Comparison of ENCODE assay signal across 9 cellular contexts in genomic region chr9:120892748-120893584, GRCh38. TPM values are rescaled to one million over a fixed set of nuclear protein-coding genes. Genes with fewer than 3 reads are reported as not detected.
DNase-seq lines count a peak whose midpoint lies in the region; ATAC-seq and TF ChIP-seq lines count a peak whose summit lies in the region.
"Had no signal": no experiment of that assay in that cellular context is flagged by ENCODE, and none has a peak within 500 bp of the region (broad histone marks: within the 10 kb centered on the region; RNA-seq: fewer than 3 reads in every experiment).

No MANE protein-coding gene starts in this region.

- no peaks in the 10 kb centered on the region for H3K23me2 ChIP-seq in H9 (ENCODE audit: insufficient read length, low read depth, low read length, poor library complexity, severe bottlenecking)

- no peak overlapping the region for H3K4ac ChIP-seq in H9 (ENCODE audit: low read depth, low read length)

- no peak overlapping the region for H3T11ph ChIP-seq in H9 (ENCODE audit: low read length)

- POLR2A ChIA-PET in RWPE1 (lab: Yijun Ruan, JAX; ENCODE audit: low non-redundant PET), result no interaction called here
- POLR2A ChIA-PET in activated naive CD8-positive, alpha-beta T cell treated with anti-CD3 and anti-CD28 coated beads, Interleukin-2, amount 10 ng/mL, durations not matched to agents 7 days and 5 days (lab: Charles Lee), result interaction anchor here (1.1 to 7.0 kb wide), 9 partner anchors 10 to 39 kb away, joined by 4 to 210 read pairs (median 27); partner anchors contain the start of genes PHF19 and TRAF1

- no peaks in the 10 kb centered on the region; the same call in 1 of the 2 replicates for H3K4me1 ChIP-seq in H9 (ENCODE audit: insufficient read depth, low read length)

- no peak overlapping the region for H2AFZ ChIP-seq in H9 (ENCODE audit: low read length)

- H2AK5ac ChIP-seq in H9 (ENCODE audit: insufficient read length, low read length), result no peak overlapping the region

- H3K56ac ChIP-seq in H9 (ENCODE audit: insufficient read length, low read depth, low read length), result no peak overlapping the region

- H4K91ac ChIP-seq in H9 (ENCODE audit: insufficient read length, low read depth, low read length), result no peak overlapping the region

- peaks cover 73% of the 10 kb centered on the region for H3K4me1 Mint-ChIP-seq in activated naive CD8-positive, alpha-beta T cell treated with anti-CD3 and anti-CD28 coated beads, Interleukin-2, amount 10 ng/mL, durations not matched to agents 7 days and 5 days
- peaks cover 44 to 65% (median 53%) of the 10 kb centered on the region in 3 donors for H3K4me1 Mint-ChIP-seq in naive B cell
- H3K4me1 Mint-ChIP-seq in H9, result peaks cover 12 to 25% of the 10 kb centered on the region in 2 experiments

- no CpG with 5 or more reads among the region's 5 CpGs for WGBS in H9 (ENCODE audit: extremely low coverage, insufficient read length, low lambda C conversion rate)

- no peak overlapping the region for H2BK12ac ChIP-seq in H9 (ENCODE audit: insufficient read length, low read depth, low read length)

- peak overlapping the region; percentile 98 for H3K27ac Mint-ChIP-seq in activated naive CD8-positive, alpha-beta T cell treated with anti-CD3 and anti-CD28 coated beads, Interleukin-2, amount 10 ng/mL, durations not matched to agents 7 days and 5 days
- H3K27ac Mint-ChIP-seq in naive B cell (peak overlapping the region; percentile 31 to 89 (median 79)), H9 (no peak overlapping the region)

- H3K27ac ChIP-seq in RWPE1 (no peak overlapping the region), H9 (ENCODE audit: insufficient read length, low read depth, low read length) (no peak overlapping the region)

- peak overlapping the region; percentile 79 for H3K4me3 Mint-ChIP-seq in activated naive CD8-positive, alpha-beta T cell treated with anti-CD3 and anti-CD28 coated beads, Interleukin-2, amount 10 ng/mL, durations not matched to agents 7 days and 5 days
- peak overlapping the region; percentile 2 to 87 (median 67) for H3K4me3 Mint-ChIP-seq in naive B cell
- H3K4me3 Mint-ChIP-seq in H9, result no peak overlapping the region
- H3K4me3 Mint-ChIP-seq: neural crest cell had no signal

- H2BK5ac ChIP-seq in H9 (ENCODE audit: insufficient read length, low read length), result no peak overlapping the region

- CTCF ChIA-PET in RWPE1 (lab: Yijun Ruan, JAX), result interaction anchor here (0.5 to 0.6 kb wide), 2 partner anchors 59 to 188 kb away, joined by 3 to 4 read pairs; no protein-coding TSS in a partner anchor

- ATAC-seq in GM19467 (IDR thresholded peaks at IDR 0.05; ENCODE audit: unreplicated experiment) (peak; percentile 55), HG03469 (IDR thresholded peaks at IDR 0.05; ENCODE audit: unreplicated experiment) (peak; percentile 47), naive B cell (ENCODE audit: low read depth in 2 of 2) (peak; percentile 92 to 93), left ventricle myocardium superior (no peak)
- ATAC-seq in activated naive CD8-positive, alpha-beta T cell treated with anti-CD3 and anti-CD28 coated beads, Interleukin-2, amount 10 ng/mL, durations not matched to agents 7 days and 5 days (ENCODE audit: low read depth), result peak; percentile 44

- no peaks in the 10 kb centered on the region for H3K27me3 Mint-ChIP-seq in activated naive CD8-positive, alpha-beta T cell treated with anti-CD3 and anti-CD28 coated beads, Interleukin-2, amount 10 ng/mL, durations not matched to agents 7 days and 5 days
- H3K27me3 Mint-ChIP-seq in naive B cell, result no peaks in the 10 kb centered on the region
- H3K27me3 Mint-ChIP-seq in H9 (ENCODE audit: low read depth), result peaks cover 15% of the 10 kb centered on the region

- H4K5ac ChIP-seq in H9 (ENCODE audit: insufficient read length, low read depth, low read length), result no peak overlapping the region

- H4K8ac ChIP-seq in H9 (replicated peaks; ENCODE audit: insufficient read length, low read depth, low read length), result no peak overlapping the region

- no peaks in the 10 kb centered on the region for H3K27me3 ChIP-seq in H9 (ENCODE audit: insufficient read depth, low read length)

- no peaks in the 10 kb centered on the region for H4K20me1 ChIP-seq in H9 (ENCODE audit: control insufficient read depth, insufficient read depth, insufficient read length)

- DNase-seq in DMS53 treated with DMSO at 0.1 percent for 48 hours (lab: John Stamatoyannopoulos, UW; ENCODE audit: unreplicated experiment), result peak; percentile 29
- peak; percentile 78 for DNase-seq in RWPE1 (ENCODE audit: low spot score)
- DNase-seq in activated naive CD8-positive, alpha-beta T cell treated with anti-CD3 and anti-CD28 coated beads, Interleukin-2, amount 10 ng/mL, durations not matched to agents 7 days and 5 days, result peak; percentile 39
- DNase-seq in naive B cell, result peak; percentile 72
- no peak for DNase-seq in left ventricle myocardium superior
- no peak for DNase-seq in H9

- no peak overlapping the region for H2BK15ac ChIP-seq in H9 (ENCODE audit: low read depth, low read length)

- H3K9me3 Mint-ChIP-seq in activated naive CD8-positive, alpha-beta T cell treated with anti-CD3 and anti-CD28 coated beads, Interleukin-2, amount 10 ng/mL, durations not matched to agents 7 days and 5 days, result no peaks in the 10 kb centered on the region
- H3K9me3 Mint-ChIP-seq in naive B cell (no peaks in the 10 kb centered on the region), H9 (no peaks in the 10 kb centered on the region)
- H3K9me3 Mint-ChIP-seq: neural crest cell had no signal

- H3K14ac ChIP-seq in H9 (ENCODE audit: insufficient read depth, low read length), result no peak overlapping the region

- H2BK20ac ChIP-seq in H9 (ENCODE audit: low read depth, low read length, poor library complexity, severe bottlenecking), result no peak overlapping the region

- TF ChIP-seq CTCF in RWPE1 (conservative IDR thresholded peaks at IDR 0.05; ENCODE audit: low read depth) (no peak), H9 (conservative IDR thresholded peaks at IDR 0.05) (no peak)

- H3K23ac ChIP-seq in H9 (ENCODE audit: insufficient read length, low read depth, low read length), result no peak overlapping the region

- H3K9me3 ChIP-seq in H9 (ENCODE audit: control insufficient read depth, low read depth, low read length), result no peaks in the 10 kb centered on the region

- no peaks in the 10 kb centered on the region for H3K79me1 ChIP-seq in H9 (ENCODE audit: insufficient read depth, low read depth, low read length, poor library complexity, severe bottlenecking)

- no peaks in the 10 kb centered on the region for H3K79me2 ChIP-seq in H9 (ENCODE audit: insufficient read depth, low read length)

- intact Hi-C loops in left ventricle myocardium superior (cut with micrococcal nuclease), result no loop called here

- H3K9ac ChIP-seq in H9 (ENCODE audit: extremely low read depth, insufficient read length, low read length), result no peak overlapping the region

- H3K18ac ChIP-seq in H9 (ENCODE audit: insufficient read length, low read depth, low read length), result no peak overlapping the region

- no peak overlapping the region for H2BK120ac ChIP-seq in H9 (ENCODE audit: low read depth, low read length, poor library complexity, severe bottlenecking)

- H3K36me3 Mint-ChIP-seq in activated naive CD8-positive, alpha-beta T cell treated with anti-CD3 and anti-CD28 coated beads, Interleukin-2, amount 10 ng/mL, durations not matched to agents 7 days and 5 days, result peaks cover 7% of the 10 kb centered on the region
- no peaks in the 10 kb centered on the region for H3K36me3 Mint-ChIP-seq in naive B cell
- no peaks in the 10 kb centered on the region for H3K36me3 Mint-ChIP-seq in H9 (ENCODE audit: insufficient read depth in 1 of 3, low read depth in 3 of 3)

- H3K4me2 ChIP-seq in H9 (ENCODE audit: insufficient read depth, insufficient read length, low read length), result no peak overlapping the region

RNA-seq across cellular contexts. Expression of gene PHF19, which starts 16.0 kb away (rescaled TPM):
- total RNA-seq in activated naive CD8-positive, alpha-beta T cell treated with anti-CD3 and anti-CD28 coated beads, Interleukin-2, amount 10 ng/mL, durations not matched to agents 7 days and 5 days, result 100 to 1,000 TPM; 248 to 253 TPM
- 1 to 10 TPM in 5 of 6 donors, under 1 TPM in 1; 0.26 to 5.4 (median 3.5) TPM for polyA plus RNA-seq in naive B cell (ENCODE audit: low read depth in 6 of 6)
- 9.5 TPM for total RNA-seq in left ventricle myocardium superior
- 66.7 and 66.8 TPM in 2 replicates for total RNA-seq in H9 (2021)

RNA-seq across cellular contexts. Expression of gene TRAF1, which starts 33.6 kb away (rescaled TPM):
- 100 to 1,000 TPM in 1 of 2 experiments, 10 to 100 TPM in 1; 97.1 to 102 TPM for total RNA-seq in activated naive CD8-positive, alpha-beta T cell treated with anti-CD3 and anti-CD28 coated beads, Interleukin-2, amount 10 ng/mL, durations not matched to agents 7 days and 5 days
- polyA plus RNA-seq in naive B cell (ENCODE audit: low read depth in 6 of 6), result under 1 TPM; 0.34 to 0.97 (median 0.72) TPM
- total RNA-seq in left ventricle myocardium superior, result 2.4 TPM
- total RNA-seq in H9 (2021), result 1.4 and 1.5 TPM in 2 replicates

RNA-seq across cellular contexts. Expression of gene PSMD5, which starts 50.2 kb away (rescaled TPM):
- 10 to 100 TPM; 42.6 to 57.4 TPM for total RNA-seq in activated naive CD8-positive, alpha-beta T cell treated with anti-CD3 and anti-CD28 coated beads, Interleukin-2, amount 10 ng/mL, durations not matched to agents 7 days and 5 days
- 10 to 100 TPM in 5 of 6 donors, 1 to 10 TPM in 1; 3.6 to 22.8 (median 17.4) TPM for polyA plus RNA-seq in naive B cell (ENCODE audit: low read depth in 6 of 6)
- total RNA-seq in left ventricle myocardium superior (14.0 TPM), H9 (2021) (64.9 and 68.9 TPM in 2 replicates)

Comparison
In these comparisons a context has a peak if more than half of its experiments do, and no peak if none do; other contexts are left out.
1. DNase-seq: peak in DMS53 treated with DMSO at 0.1 percent for 48 hours (single experiment), RWPE1 (single experiment), activated naive CD8-positive, alpha-beta T cell treated with anti-CD3 and anti-CD28 coated beads, Interleukin-2, amount 10 ng/mL, durations not matched to agents 7 days and 5 days (single experiment) and naive B cell (single experiment); none in left ventricle myocardium superior (single experiment) and H9 (single experiment).
2. H3K27ac Mint-ChIP-seq: peak in activated naive CD8-positive, alpha-beta T cell treated with anti-CD3 and anti-CD28 coated beads, Interleukin-2, amount 10 ng/mL, durations not matched to agents 7 days and 5 days (single experiment) and naive B cell (6 of 6); none in H9 (0 of 3).
3. H3K4me3 Mint-ChIP-seq: peak in activated naive CD8-positive, alpha-beta T cell treated with anti-CD3 and anti-CD28 coated beads, Interleukin-2, amount 10 ng/mL, durations not matched to agents 7 days and 5 days (single experiment) and naive B cell (8 of 8); none in H9 (0 of 2).
4. RNA of gene TRAF1, which starts 33.6 kb away (total RNA-seq): 97.1 to 102 TPM in activated naive CD8-positive, alpha-beta T cell treated with anti-CD3 and anti-CD28 coated beads, Interleukin-2, amount 10 ng/mL, durations not matched to agents 7 days and 5 days; 2.4 TPM in left ventricle myocardium superior (single experiment) and 1.4 to 1.5 TPM in H9; every median in the first group is over 10 times any median in the second.